Comparison of ENCODE assay signal across 10 cellular contexts in the genomic region with DNA sequence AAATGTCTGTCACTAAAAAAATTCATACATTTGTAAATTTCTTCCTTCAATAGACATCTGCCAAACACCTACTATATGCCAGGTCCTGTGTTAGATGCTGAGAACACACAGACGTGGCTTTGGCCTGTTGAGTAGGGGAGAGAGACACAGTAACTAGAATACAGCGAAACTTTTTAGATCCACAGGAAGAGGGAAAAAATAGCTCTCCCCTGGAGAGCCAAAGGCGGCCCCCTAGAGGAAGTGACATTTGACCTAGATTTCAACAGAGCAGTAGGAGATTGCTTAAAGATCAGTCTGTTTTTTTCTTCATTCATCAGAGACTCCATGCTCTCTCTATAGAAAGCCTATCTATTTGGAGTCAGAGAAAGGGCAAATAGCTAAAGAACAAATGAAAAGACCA. TPM values are rescaled to one million over a fixed set of nuclear protein-coding genes. Genes with fewer than 3 reads are reported as not detected.
DNase-seq lines count a peak whose midpoint lies in the region; ATAC-seq and TF ChIP-seq lines count a peak whose summit lies in the region.
"Had no signal": no experiment of that assay in that cellular context is flagged by ENCODE, and none has a peak within 500 bp of the region (broad histone marks: within the 10 kb centered on the region; RNA-seq: fewer than 3 reads in every experiment).

No MANE protein-coding gene starts in this region.

- H3K36me3 ChIP-seq in CD8-positive, alpha-beta memory T cell (ENCODE audit: insufficient read depth, low read length) = peaks cover 18% of the 10 kb centered on the region
- no peaks in the 10 kb centered on the region for H3K36me3 ChIP-seq in lower lobe of right lung
- no peaks in the 10 kb centered on the region for H3K36me3 ChIP-seq in testis (ENCODE audit: low read depth, missing control alignments)
- H3K36me3 ChIP-seq in gastrocnemius medialis = no peaks in the 10 kb centered on the region

- POLR2A ChIA-PET in CD8-positive, alpha-beta memory T cell (lab: Charles Lee) = interaction anchor here (0.6 to 4.3 kb wide), 7 partner anchors 8 to 162 kb away, joined by 3 to 50 read pairs (median 6); a partner anchor contains a TSS
- POLR2A ChIA-PET in activated CD8-positive, alpha-beta T cell treated with anti-CD3 and anti-CD28 coated beads, Interleukin-2, amount 10 ng/mL, durations not matched to agents 7 days and 5 days (lab: Charles Lee) = interaction anchor here (1.3 to 10.4 kb wide), 4 partner anchors 10 to 40 kb away, joined by 3 to 172 read pairs (median 9); a partner anchor contains a TSS

- WGBS in testis, 2 donors = 59 to 64% methylated on average over 3 of the region's 3 CpGs

- peaks cover 96 to 100% (median 100%) of the 10 kb centered on the region in 3 donors for H3K4me1 Mint-ChIP-seq in CD8-positive, alpha-beta memory T cell
- peaks cover 97% of the 10 kb centered on the region for H3K4me1 Mint-ChIP-seq in activated CD8-positive, alpha-beta T cell treated with anti-CD3 and anti-CD28 coated beads, Interleukin-2, amount 10 ng/mL, durations not matched to agents 7 days and 5 days (ENCODE audit: low read depth)

- no peaks in the 10 kb centered on the region for H3K9me3 ChIP-seq in CD8-positive, alpha-beta memory T cell (ENCODE audit: low read length)
- H3K9me3 ChIP-seq in lower lobe of right lung (no peaks in the 10 kb centered on the region), testis (no peaks in the 10 kb centered on the region), gastrocnemius medialis (no peaks in the 10 kb centered on the region)

- TF ChIP-seq CTCF in lower lobe of right lung (IDR thresholded peaks at IDR 0.05) = no peak
- TF ChIP-seq CTCF in testis (IDR thresholded peaks at IDR 0.05) = no peak
- TF ChIP-seq CTCF in gastrocnemius medialis (IDR thresholded peaks at IDR 0.05 in 4 of 5, conservative IDR thresholded peaks at IDR 0.05 in 1 of 5) = no peak

- no peaks in the 10 kb centered on the region for H3K27me3 ChIP-seq in CD8-positive, alpha-beta memory T cell (ENCODE audit: insufficient read depth, low read length, poor library complexity, severe bottlenecking)
- H3K27me3 ChIP-seq in lower lobe of right lung (ENCODE audit: low read depth) (no peaks in the 10 kb centered on the region), testis (no peaks in the 10 kb centered on the region), gastrocnemius medialis (peaks cover 0 to 7% (median 0%) of the 10 kb centered on the region in 3 donors)

- peak overlapping the region; percentile 77 to 99 (median 98) for H3K27ac Mint-ChIP-seq in CD8-positive, alpha-beta memory T cell
- H3K27ac Mint-ChIP-seq in activated CD8-positive, alpha-beta T cell treated with anti-CD3 and anti-CD28 coated beads, Interleukin-2, amount 10 ng/mL, durations not matched to agents 7 days and 5 days = peak overlapping the region; percentile 91

- peak in 4 of 5 donors; percentile 45 to 62 (median 60) for DNase-seq in CD8-positive, alpha-beta memory T cell
- peak; percentile 57 for DNase-seq in Jurkat, Clone E6-1 (ENCODE audit: low read depth, low spot score)
- peak; percentile 52 for DNase-seq in activated CD8-positive, alpha-beta T cell treated with anti-CD3 and anti-CD28 coated beads, Interleukin-2, amount 10 ng/mL, durations not matched to agents 7 days and 5 days
- DNase-seq in lower lobe of right lung (no peak), testis (no peak), NK-92 (lab: John Stamatoyannopoulos, UW; ENCODE audit: unreplicated experiment) (no peak), gastrocnemius medialis (no peak)
- DNase-seq: posterior cingulate gyrus had no signal

- H3K4me3 ChIP-seq in CD8-positive, alpha-beta memory T cell (ENCODE audit: low read length) = peak overlapping the region; percentile 35
- H3K4me3 ChIP-seq in Jurkat, Clone E6-1 (ENCODE audit: low read length) = peak overlapping the region; percentile 2; the same call in 1 of the 2 replicates
- H3K4me3 ChIP-seq in lower lobe of right lung = no peak overlapping the region
- no peak overlapping the region for H3K4me3 ChIP-seq in testis
- no peak overlapping the region for H3K4me3 ChIP-seq in gastrocnemius medialis

- CTCF ChIA-PET in CD8-positive, alpha-beta memory T cell (lab: Charles Lee) = interaction anchor here (1.1 to 10.2 kb wide), 13 partner anchors 9 to 125 kb away, joined by 3 to 128 read pairs (median 5); a partner anchor contains a TSS
- CTCF ChIA-PET in activated CD8-positive, alpha-beta T cell treated with anti-CD3 and anti-CD28 coated beads, Interleukin-2, amount 10 ng/mL, durations not matched to agents 7 days and 5 days (lab: Charles Lee) = interaction anchor here (0.6 to 10.9 kb wide), 14 partner anchors 9 to 158 kb away, joined by 3 to 161 read pairs (median 5); a partner anchor contains a TSS

- H3K36me3 Mint-ChIP-seq in CD8-positive, alpha-beta memory T cell = peaks cover 5 to 43% (median 10%) of the 10 kb centered on the region in 3 donors
- H3K36me3 Mint-ChIP-seq in activated CD8-positive, alpha-beta T cell treated with anti-CD3 and anti-CD28 coated beads, Interleukin-2, amount 10 ng/mL, durations not matched to agents 7 days and 5 days (ENCODE audit: low read depth) = peaks cover 89% of the 10 kb centered on the region

- intact Hi-C loops in lower lobe of right lung (cut with DNase I) = no loop called here
- intact Hi-C loops in testis (cut with DNase I; ENCODE audit: low total_unique reads) = no loop called here
- intact Hi-C loops in gastrocnemius medialis (cut with DNase I; ENCODE audit: low total_unique reads) = no loop called here

- peak overlapping the region; percentile 8 for H3K27ac ChIP-seq in CD8-positive, alpha-beta memory T cell (ENCODE audit: low read depth, low read length)
- H3K27ac ChIP-seq in lower lobe of right lung (peak overlapping the region; percentile 54), testis (no peak overlapping the region), gastrocnemius medialis (no peak overlapping the region)
- H3K27ac ChIP-seq: KMS-11 had no signal

- peaks cover 99% of the 10 kb centered on the region for H3K4me1 ChIP-seq in CD8-positive, alpha-beta memory T cell (ENCODE audit: insufficient read depth, low read length)
- H3K4me1 ChIP-seq in lower lobe of right lung (peaks cover 88% of the 10 kb centered on the region), testis (peaks cover 3% of the 10 kb centered on the region), gastrocnemius medialis (no peaks in the 10 kb centered on the region)

- H3K27me3 Mint-ChIP-seq in CD8-positive, alpha-beta memory T cell = no peaks in the 10 kb centered on the region
- no peaks in the 10 kb centered on the region for H3K27me3 Mint-ChIP-seq in activated CD8-positive, alpha-beta T cell treated with anti-CD3 and anti-CD28 coated beads, Interleukin-2, amount 10 ng/mL, durations not matched to agents 7 days and 5 days (ENCODE audit: low read depth)

- H3K9me3 Mint-ChIP-seq in CD8-positive, alpha-beta memory T cell = no peaks in the 10 kb centered on the region
- no peaks in the 10 kb centered on the region for H3K9me3 Mint-ChIP-seq in activated CD8-positive, alpha-beta T cell treated with anti-CD3 and anti-CD28 coated beads, Interleukin-2, amount 10 ng/mL, durations not matched to agents 7 days and 5 days (ENCODE audit: insufficient read depth)

- ATAC-seq in activated CD8-positive, alpha-beta T cell treated with anti-CD3 and anti-CD28 coated beads, Interleukin-2, amount 10 ng/mL, durations not matched to agents 7 days and 5 days = peak; percentile 24
- no peak for ATAC-seq in lower lobe of right lung
- ATAC-seq in HG02973 (IDR thresholded peaks at IDR 0.05; ENCODE audit: unreplicated experiment) = no peak
- ATAC-seq in gastrocnemius medialis = no peak

- in situ Hi-C loops in gastrocnemius medialis (cut with MboI; ENCODE audit: low sequenced_read_pairs in 4 of 4) = loop anchor here in 2 of 4 donors (25.0 kb wide), 2 partner anchors 358 to 658 kb away; no protein-coding TSS in a partner anchor

- peak overlapping the region; percentile 65 to 98 (median 79) for H3K4me3 Mint-ChIP-seq in CD8-positive, alpha-beta memory T cell
- H3K4me3 Mint-ChIP-seq in activated CD8-positive, alpha-beta T cell treated with anti-CD3 and anti-CD28 coated beads, Interleukin-2, amount 10 ng/mL, durations not matched to agents 7 days and 5 days = peak overlapping the region; percentile 74

- TF ChIP-seq POLR2A in testis (IDR thresholded peaks at IDR 0.05) = no peak
- no peak for TF ChIP-seq POLR2A in gastrocnemius medialis (IDR thresholded peaks at IDR 0.05)

RNA-seq across cellular contexts. Expression of a gene that starts 11.3 kb away (rescaled TPM):
- 100 to 1,000 TPM; 838 to 869 TPM for total RNA-seq in CD8-positive, alpha-beta memory T cell
- polyA plus RNA-seq in CD8-positive, alpha-beta memory T cell = 1,545 TPM
- 646 TPM for polyA plus RNA-seq in Jurkat, Clone E6-1 (2012; ENCODE audit: insufficient read depth, insufficient read length)
- 1,000 to 10,000 TPM; 1,296 to 1,321 TPM for total RNA-seq in activated CD8-positive, alpha-beta T cell treated with anti-CD3 and anti-CD28 coated beads, Interleukin-2, amount 10 ng/mL, durations not matched to agents 7 days and 5 days
- total RNA-seq in lower lobe of right lung = 371 TPM
- total RNA-seq in testis = 10 to 100 TPM; 24.1 to 48.7 TPM
- 80.5 TPM for polyA plus RNA-seq in testis (ENCODE audit: insufficient read depth, low read depth, low replicate concordance)
- 10 to 100 TPM in 2 of 4 donors, 1 to 10 TPM in 2; 3.7 to 12.5 (median 10.1) TPM for total RNA-seq in gastrocnemius medialis

RNA-seq across cellular contexts. Expression of a gene that starts 41.0 kb away (rescaled TPM):
- under 1 TPM; 0.55 TPM for total RNA-seq in CD8-positive, alpha-beta memory T cell
- polyA plus RNA-seq in CD8-positive, alpha-beta memory T cell = not detected
- 0.55 TPM for polyA plus RNA-seq in Jurkat, Clone E6-1 (2012; ENCODE audit: insufficient read depth, insufficient read length)
- 1 to 10 TPM; 1.7 to 2.2 TPM for total RNA-seq in activated CD8-positive, alpha-beta T cell treated with anti-CD3 and anti-CD28 coated beads, Interleukin-2, amount 10 ng/mL, durations not matched to agents 7 days and 5 days
- total RNA-seq in lower lobe of right lung (1.7 TPM), testis (1 to 10 TPM; 4.6 to 9.4 TPM), gastrocnemius medialis (not detected)
- 7.0 TPM for polyA plus RNA-seq in testis (ENCODE audit: insufficient read depth, low read depth, low replicate concordance)

Comparison
In these comparisons a context has a peak if more than half of its experiments do, and no peak if none do; other contexts are left out.
1. DNase-seq: peak in CD8-positive, alpha-beta memory T cell (4 of 5), Jurkat, Clone E6-1 (single experiment) and activated CD8-positive, alpha-beta T cell treated with anti-CD3 and anti-CD28 coated beads, Interleukin-2, amount 10 ng/mL, durations not matched to agents 7 days and 5 days (single experiment); none in lower lobe of right lung (single experiment), testis (single experiment), NK-92 (single experiment) and gastrocnemius medialis (0 of 2).
2. H3K27ac ChIP-seq: peak in CD8-positive, alpha-beta memory T cell (single experiment) and lower lobe of right lung (single experiment); none in testis (0 of 2) and gastrocnemius medialis (0 of 4).
3. H3K4me3 ChIP-seq: peak in CD8-positive, alpha-beta memory T cell (single experiment) and Jurkat, Clone E6-1 (single experiment); none in lower lobe of right lung (single experiment), testis (0 of 2) and gastrocnemius medialis (0 of 4).